ENCODE assay signal across 1 cellular context in the genomic region with DNA sequence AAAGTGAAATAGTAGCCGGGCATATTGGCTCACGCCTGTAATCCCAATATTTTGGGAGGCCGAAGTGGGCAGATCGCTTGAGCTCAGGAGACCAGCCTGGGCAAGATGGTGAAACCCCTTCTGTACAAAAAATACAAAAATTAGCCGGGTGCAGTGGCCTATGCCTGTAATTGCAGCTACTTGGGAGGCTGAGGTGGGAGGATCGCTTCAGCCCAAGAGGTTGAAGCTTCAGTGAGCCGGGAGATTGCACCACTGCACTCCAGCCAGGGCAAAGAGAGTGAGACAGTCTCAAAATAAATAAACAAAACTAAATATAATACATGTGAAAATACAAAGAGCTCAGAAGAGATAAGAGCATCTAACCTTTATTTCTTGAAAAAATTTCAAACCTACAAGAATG.
A peak's percentile ranks its signal among the peaks of the same experiment; 100 is the strongest.
TF ChIP-seq lines count a peak whose summit lies in the region.

No MANE protein-coding gene starts in this region.

TF ChIP-seq in IMR-90, 13 proteins besides CTCF, POLR2A, EP300 and RAD21:
- TF ChIP-seq, protein P1, sequence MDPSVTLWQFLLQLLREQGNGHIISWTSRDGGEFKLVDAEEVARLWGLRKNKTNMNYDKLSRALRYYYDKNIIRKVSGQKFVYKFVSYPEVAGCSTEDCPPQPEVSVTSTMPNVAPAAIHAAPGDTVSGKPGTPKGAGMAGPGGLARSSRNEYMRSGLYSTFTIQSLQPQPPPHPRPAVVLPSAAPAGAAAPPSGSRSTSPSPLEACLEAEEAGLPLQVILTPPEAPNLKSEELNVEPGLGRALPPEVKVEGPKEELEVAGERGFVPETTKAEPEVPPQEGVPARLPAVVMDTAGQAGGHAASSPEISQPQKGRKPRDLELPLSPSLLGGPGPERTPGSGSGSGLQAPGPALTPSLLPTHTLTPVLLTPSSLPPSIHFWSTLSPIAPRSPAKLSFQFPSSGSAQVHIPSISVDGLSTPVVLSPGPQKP (IDR thresholded peaks at IDR 0.05; ENCODE audit: borderline replicate concordance, low read depth, low read length), result no peak
- no peak for TF ChIP-seq RCOR1 (IDR thresholded peaks at IDR 0.05; ENCODE audit: insufficient replicate concordance, low read length)
- peak; percentile 54 for TF ChIP-seq CEBPB (IDR thresholded peaks at IDR 0.05; ENCODE audit: low read depth, low read length)
- TF ChIP-seq FOS (IDR thresholded peaks at IDR 0.05; ENCODE audit: low read depth, low read length), result no peak
- no peak for TF ChIP-seq NFE2L2 (IDR thresholded peaks at IDR 0.05; ENCODE audit: low read depth, low read length)
- no peak for TF ChIP-seq MAZ (IDR thresholded peaks at IDR 0.05; ENCODE audit: borderline replicate concordance, low read depth, low read length)
